In genomic region chr10:128540806-128541739, GRCh38 we compare ENCODE assay signal across 1 cellular context.
TF ChIP-seq lines count a peak whose summit lies in the region.

No MANE protein-coding gene starts in this region.

TF ChIP-seq in H1, 55 proteins besides CTCF, POLR2A, EP300 and RAD21 (continued from another document):
- TF ChIP-seq RFX5 (IDR thresholded peaks at IDR 0.05; ENCODE audit: borderline replicate concordance, low read depth, low read length): no peak
- TF ChIP-seq EGR1 (IDR thresholded peaks at IDR 0.05; ENCODE audit: borderline replicate concordance, low read depth, low read length): no peak
- no peak for TF ChIP-seq KDM5A (IDR thresholded peaks at IDR 0.05; ENCODE audit: low read length)
- peak; percentile 24; the same call in 1 of the 2 replicates for TF ChIP-seq SUZ12 (IDR thresholded peaks at IDR 0.05; ENCODE audit: low read length)
- no peak for TF ChIP-seq CBX8 (IDR thresholded peaks at IDR 0.05; ENCODE audit: borderline replicate concordance, low read depth, low read length)
- no peak for TF ChIP-seq CTBP2 (IDR thresholded peaks at IDR 0.05; ENCODE audit: borderline replicate concordance, insufficient read depth, insufficient read length, low read length)
- TF ChIP-seq, protein P1, sequence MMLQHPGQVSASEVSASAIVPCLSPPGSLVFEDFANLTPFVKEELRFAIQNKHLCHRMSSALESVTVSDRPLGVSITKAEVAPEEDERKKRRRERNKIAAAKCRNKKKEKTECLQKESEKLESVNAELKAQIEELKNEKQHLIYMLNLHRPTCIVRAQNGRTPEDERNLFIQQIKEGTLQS (IDR thresholded peaks at IDR 0.05; ENCODE audit: insufficient read depth, low read depth, low read length): no peak
- TF ChIP-seq SIN3A (conservative IDR thresholded peaks at IDR 0.05 in 1 of 2, IDR thresholded peaks at IDR 0.05 in 1 of 2; ENCODE audit: low read depth in 1 of 2, low read length in 2 of 2): no peak
- TF ChIP-seq CREB1 (IDR thresholded peaks at IDR 0.05): no peak
- no peak for TF ChIP-seq RNF2 (IDR thresholded peaks at IDR 0.05; ENCODE audit: borderline replicate concordance, low read depth, low read length, missing control alignments, poor library complexity, severe bottlenecking)
- TF ChIP-seq KDM4A (IDR thresholded peaks at IDR 0.05; ENCODE audit: low read depth, low read length, severe bottlenecking): peak; percentile 19
- TF ChIP-seq RBBP5 (IDR thresholded peaks at IDR 0.05; ENCODE audit: borderline replicate concordance, low read depth, low read length): no peak
- no peak for TF ChIP-seq RXRA (IDR thresholded peaks at IDR 0.05; ENCODE audit: insufficient read depth, low read depth, low read length)
- TF ChIP-seq EZH2 (IDR thresholded peaks at IDR 0.05; ENCODE audit: low read depth, low read length, severe bottlenecking): no peak
- no peak for TF ChIP-seq SP2 (IDR thresholded peaks at IDR 0.05; ENCODE audit: low read length)
- TF ChIP-seq TCF12 (IDR thresholded peaks at IDR 0.05; ENCODE audit: low read depth, low read length): no peak
- TF ChIP-seq SP1 (IDR thresholded peaks at IDR 0.05; ENCODE audit: low read depth, low read length): no peak
- no peak for TF ChIP-seq NRF1 (IDR thresholded peaks at IDR 0.05; ENCODE audit: low read depth, low read length)
- TF ChIP-seq TAF7 (optimal IDR thresholded peaks at IDR 0.05; ENCODE audit: borderline replicate concordance, low read depth, low read length): no peak
- TF ChIP-seq, protein P2, sequence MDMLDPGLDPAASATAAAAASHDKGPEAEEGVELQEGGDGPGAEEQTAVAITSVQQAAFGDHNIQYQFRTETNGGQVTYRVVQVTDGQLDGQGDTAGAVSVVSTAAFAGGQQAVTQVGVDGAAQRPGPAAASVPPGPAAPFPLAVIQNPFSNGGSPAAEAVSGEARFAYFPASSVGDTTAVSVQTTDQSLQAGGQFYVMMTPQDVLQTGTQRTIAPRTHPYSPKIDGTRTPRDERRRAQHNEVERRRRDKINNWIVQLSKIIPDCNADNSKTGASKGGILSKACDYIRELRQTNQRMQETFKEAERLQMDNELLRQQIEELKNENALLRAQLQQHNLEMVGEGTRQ (IDR thresholded peaks at IDR 0.05; ENCODE audit: low read length): no peak
- TF ChIP-seq CBX5 (IDR thresholded peaks at IDR 0.05; ENCODE audit: low read depth, low read length): no peak
- no peak for TF ChIP-seq MAFK (IDR thresholded peaks at IDR 0.05; ENCODE audit: low read depth, low read length)
- TF ChIP-seq BRCA1 (IDR thresholded peaks at IDR 0.05; ENCODE audit: low read depth, low read length): no peak
- no peak for TF ChIP-seq TBP (IDR thresholded peaks at IDR 0.05; ENCODE audit: low read depth, low read length)
- no peak for TF ChIP-seq HDAC6 (IDR thresholded peaks at IDR 0.05; ENCODE audit: low read depth, low read length)
- no peak for TF ChIP-seq POLR2AphosphoS5 (IDR thresholded peaks at IDR 0.05; ENCODE audit: low read depth, low read length)
- peak in 1 of 2 experiments; percentile 86; a peak in 1 of 4 replicates for TF ChIP-seq HDAC2 (IDR thresholded peaks at IDR 0.05; ENCODE audit: borderline replicate concordance in 1 of 2, low read depth in 2 of 2, low read length in 2 of 2)
- peak; percentile 40 for TF ChIP-seq NANOG (IDR thresholded peaks at IDR 0.05; ENCODE audit: insufficient read depth, low read depth, low read length, poor library complexity, severe bottlenecking)
- no peak for TF ChIP-seq SRF (IDR thresholded peaks at IDR 0.05; ENCODE audit: low read depth, low read length)
- no peak for TF ChIP-seq CEBPB (IDR thresholded peaks at IDR 0.05; ENCODE audit: low read depth, low read length)
- no peak for TF ChIP-seq ATF2 (IDR thresholded peaks at IDR 0.05; ENCODE audit: low read length)
- no peak for TF ChIP-seq GABPA (IDR thresholded peaks at IDR 0.05; ENCODE audit: borderline replicate concordance, insufficient read depth, low read length)
- no peak for TF ChIP-seq FOSL1 (IDR thresholded peaks at IDR 0.05; ENCODE audit: insufficient read depth, low read depth, low read length)
- TF ChIP-seq BCL11A (IDR thresholded peaks at IDR 0.05; ENCODE audit: low read depth in 2 of 2, low read length in 2 of 2): no peak
- no peak for TF ChIP-seq YY1 (IDR thresholded peaks at IDR 0.05; ENCODE audit: low read depth, low read length)
- TF ChIP-seq SIX5 (IDR thresholded peaks at IDR 0.05; ENCODE audit: low read depth, low read length): no peak
- TF ChIP-seq SIRT6 (IDR thresholded peaks at IDR 0.05; ENCODE audit: low read length): no peak
- TF ChIP-seq GTF2F1 (IDR thresholded peaks at IDR 0.05; ENCODE audit: borderline replicate concordance, low read depth, low read length): no peak
- no peak for TF ChIP-seq POU5F1 (IDR thresholded peaks at IDR 0.05; ENCODE audit: low read depth, low read length)
- TF ChIP-seq MAX (IDR thresholded peaks at IDR 0.05): no peak
- TF ChIP-seq, protein P3, sequence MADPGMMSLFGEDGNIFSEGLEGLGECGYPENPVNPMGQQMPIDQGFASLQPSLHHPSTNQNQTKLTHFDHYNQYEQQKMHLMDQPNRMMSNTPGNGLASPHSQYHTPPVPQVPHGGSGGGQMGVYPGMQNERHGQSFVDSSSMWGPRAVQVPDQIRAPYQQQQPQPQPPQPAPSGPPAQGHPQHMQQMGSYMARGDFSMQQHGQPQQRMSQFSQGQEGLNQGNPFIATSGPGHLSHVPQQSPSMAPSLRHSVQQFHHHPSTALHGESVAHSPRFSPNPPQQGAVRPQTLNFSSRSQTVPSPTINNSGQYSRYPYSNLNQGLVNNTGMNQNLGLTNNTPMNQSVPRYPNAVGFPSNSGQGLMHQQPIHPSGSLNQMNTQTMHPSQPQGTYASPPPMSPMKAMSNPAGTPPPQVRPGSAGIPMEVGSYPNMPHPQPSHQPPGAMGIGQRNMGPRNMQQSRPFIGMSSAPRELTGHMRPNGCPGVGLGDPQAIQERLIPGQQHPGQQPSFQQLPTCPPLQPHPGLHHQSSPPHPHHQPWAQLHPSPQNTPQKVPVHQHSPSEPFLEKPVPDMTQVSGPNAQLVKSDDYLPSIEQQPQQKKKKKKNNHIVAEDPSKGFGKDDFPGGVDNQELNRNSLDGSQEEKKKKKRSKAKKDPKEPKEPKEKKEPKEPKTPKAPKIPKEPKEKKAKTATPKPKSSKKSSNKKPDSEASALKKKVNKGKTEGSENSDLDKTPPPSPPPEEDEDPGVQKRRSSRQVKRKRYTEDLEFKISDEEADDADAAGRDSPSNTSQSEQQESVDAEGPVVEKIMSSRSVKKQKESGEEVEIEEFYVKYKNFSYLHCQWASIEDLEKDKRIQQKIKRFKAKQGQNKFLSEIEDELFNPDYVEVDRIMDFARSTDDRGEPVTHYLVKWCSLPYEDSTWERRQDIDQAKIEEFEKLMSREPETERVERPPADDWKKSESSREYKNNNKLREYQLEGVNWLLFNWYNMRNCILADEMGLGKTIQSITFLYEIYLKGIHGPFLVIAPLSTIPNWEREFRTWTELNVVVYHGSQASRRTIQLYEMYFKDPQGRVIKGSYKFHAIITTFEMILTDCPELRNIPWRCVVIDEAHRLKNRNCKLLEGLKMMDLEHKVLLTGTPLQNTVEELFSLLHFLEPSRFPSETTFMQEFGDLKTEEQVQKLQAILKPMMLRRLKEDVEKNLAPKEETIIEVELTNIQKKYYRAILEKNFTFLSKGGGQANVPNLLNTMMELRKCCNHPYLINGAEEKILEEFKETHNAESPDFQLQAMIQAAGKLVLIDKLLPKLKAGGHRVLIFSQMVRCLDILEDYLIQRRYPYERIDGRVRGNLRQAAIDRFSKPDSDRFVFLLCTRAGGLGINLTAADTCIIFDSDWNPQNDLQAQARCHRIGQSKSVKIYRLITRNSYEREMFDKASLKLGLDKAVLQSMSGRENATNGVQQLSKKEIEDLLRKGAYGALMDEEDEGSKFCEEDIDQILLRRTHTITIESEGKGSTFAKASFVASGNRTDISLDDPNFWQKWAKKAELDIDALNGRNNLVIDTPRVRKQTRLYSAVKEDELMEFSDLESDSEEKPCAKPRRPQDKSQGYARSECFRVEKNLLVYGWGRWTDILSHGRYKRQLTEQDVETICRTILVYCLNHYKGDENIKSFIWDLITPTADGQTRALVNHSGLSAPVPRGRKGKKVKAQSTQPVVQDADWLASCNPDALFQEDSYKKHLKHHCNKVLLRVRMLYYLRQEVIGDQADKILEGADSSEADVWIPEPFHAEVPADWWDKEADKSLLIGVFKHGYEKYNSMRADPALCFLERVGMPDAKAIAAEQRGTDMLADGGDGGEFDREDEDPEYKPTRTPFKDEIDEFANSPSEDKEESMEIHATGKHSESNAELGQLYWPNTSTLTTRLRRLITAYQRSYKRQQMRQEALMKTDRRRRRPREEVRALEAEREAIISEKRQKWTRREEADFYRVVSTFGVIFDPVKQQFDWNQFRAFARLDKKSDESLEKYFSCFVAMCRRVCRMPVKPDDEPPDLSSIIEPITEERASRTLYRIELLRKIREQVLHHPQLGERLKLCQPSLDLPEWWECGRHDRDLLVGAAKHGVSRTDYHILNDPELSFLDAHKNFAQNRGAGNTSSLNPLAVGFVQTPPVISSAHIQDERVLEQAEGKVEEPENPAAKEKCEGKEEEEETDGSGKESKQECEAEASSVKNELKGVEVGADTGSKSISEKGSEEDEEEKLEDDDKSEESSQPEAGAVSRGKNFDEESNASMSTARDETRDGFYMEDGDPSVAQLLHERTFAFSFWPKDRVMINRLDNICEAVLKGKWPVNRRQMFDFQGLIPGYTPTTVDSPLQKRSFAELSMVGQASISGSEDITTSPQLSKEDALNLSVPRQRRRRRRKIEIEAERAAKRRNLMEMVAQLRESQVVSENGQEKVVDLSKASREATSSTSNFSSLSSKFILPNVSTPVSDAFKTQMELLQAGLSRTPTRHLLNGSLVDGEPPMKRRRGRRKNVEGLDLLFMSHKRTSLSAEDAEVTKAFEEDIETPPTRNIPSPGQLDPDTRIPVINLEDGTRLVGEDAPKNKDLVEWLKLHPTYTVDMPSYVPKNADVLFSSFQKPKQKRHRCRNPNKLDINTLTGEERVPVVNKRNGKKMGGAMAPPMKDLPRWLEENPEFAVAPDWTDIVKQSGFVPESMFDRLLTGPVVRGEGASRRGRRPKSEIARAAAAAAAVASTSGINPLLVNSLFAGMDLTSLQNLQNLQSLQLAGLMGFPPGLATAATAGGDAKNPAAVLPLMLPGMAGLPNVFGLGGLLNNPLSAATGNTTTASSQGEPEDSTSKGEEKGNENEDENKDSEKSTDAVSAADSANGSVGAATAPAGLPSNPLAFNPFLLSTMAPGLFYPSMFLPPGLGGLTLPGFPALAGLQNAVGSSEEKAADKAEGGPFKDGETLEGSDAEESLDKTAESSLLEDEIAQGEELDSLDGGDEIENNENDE (IDR thresholded peaks at IDR 0.05; ENCODE audit: insufficient replicate concordance, low read length): peak; percentile 53
- TF ChIP-seq PHF8 (conservative IDR thresholded peaks at IDR 0.05; ENCODE audit: low read depth, low read length): no peak
- TF ChIP-seq KDM1A (IDR thresholded peaks at IDR 0.05; ENCODE audit: borderline replicate concordance, low read length): no peak
- TF ChIP-seq JUN (IDR thresholded peaks at IDR 0.05; ENCODE audit: low read depth, low read length): no peak
- TF ChIP-seq SP4 (IDR thresholded peaks at IDR 0.05; ENCODE audit: low read length): no peak
- TF ChIP-seq BACH1 (IDR thresholded peaks at IDR 0.05; ENCODE audit: low read length): peak; percentile 66
- no peak for TF ChIP-seq SAP30 (IDR thresholded peaks at IDR 0.05; ENCODE audit: insufficient read depth, insufficient replicate concordance, low read length)
- TF ChIP-seq CHD2 (IDR thresholded peaks at IDR 0.05; ENCODE audit: low read length): no peak
- TF ChIP-seq JUND (IDR thresholded peaks at IDR 0.05; ENCODE audit: low read length): no peak
- peak; percentile 62 for TF ChIP-seq ASH2L (IDR thresholded peaks at IDR 0.05; ENCODE audit: low read length)
- TF ChIP-seq CHD1 (IDR thresholded peaks at IDR 0.05; ENCODE audit: low read depth, low read length): no peak
- no peak; the same call in 1 of the 2 replicates for TF ChIP-seq TAF1 (IDR thresholded peaks at IDR 0.05; ENCODE audit: low read depth, low read length)
